7 cellular contexts compared by ENCODE assay signal in the genomic region with DNA sequence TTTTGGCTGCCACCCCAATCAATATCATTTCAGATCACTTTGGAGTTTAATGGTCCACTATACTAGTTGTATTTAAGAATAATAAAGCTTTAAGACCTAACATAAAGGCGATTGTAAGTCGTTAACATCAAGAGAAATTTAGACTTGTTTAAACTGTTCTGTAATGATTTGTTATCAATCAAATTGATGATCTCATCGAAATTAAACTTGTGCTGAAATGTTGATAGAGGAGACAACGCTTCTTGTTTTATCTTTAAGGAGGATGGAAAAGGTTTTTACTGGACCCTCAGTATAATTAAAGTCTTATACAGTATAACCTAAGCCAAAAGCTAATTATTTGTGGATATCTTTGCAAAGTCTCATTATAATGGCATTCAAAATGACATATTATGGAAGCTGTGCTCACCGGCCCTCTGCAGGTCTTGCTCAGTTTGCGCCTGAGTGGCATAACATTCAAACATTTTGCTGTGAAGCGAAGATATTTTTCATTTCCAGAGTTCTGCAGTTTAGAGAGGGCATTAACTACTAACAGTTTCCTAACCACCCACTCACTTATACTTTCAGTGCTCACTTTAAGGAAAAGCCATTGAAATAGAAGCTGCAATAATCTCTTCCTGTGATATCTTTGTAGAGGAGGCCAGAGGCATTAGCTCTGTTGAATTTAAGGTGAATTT. TPM values are rescaled to one million over a fixed set of nuclear protein-coding genes. Genes with fewer than 3 reads are reported as not detected.
DNase-seq lines count a peak whose midpoint lies in the region; ATAC-seq lines count a peak whose summit lies in the region.

No MANE protein-coding gene starts in this region.

- CTCF ChIA-PET in activated CD8-positive, alpha-beta T cell treated with anti-CD3 and anti-CD28 coated beads, Interleukin-2, amount 10 ng/mL, durations not matched to agents 7 days and 5 days (lab: Charles Lee), result interaction anchor here (0.9 to 14.9 kb wide), 27 partner anchors 10 to 212 kb away, joined by 3 to 276 read pairs (median 5); no protein-coding TSS in a partner anchor

- POLR2A ChIA-PET in activated CD8-positive, alpha-beta T cell treated with anti-CD3 and anti-CD28 coated beads, Interleukin-2, amount 10 ng/mL, durations not matched to agents 7 days and 5 days (lab: Charles Lee), result interaction anchor here (0.5 to 9.1 kb wide), 19 partner anchors 10 to 213 kb away, joined by 3 to 144 read pairs (median 4); no protein-coding TSS in a partner anchor

- no peaks in the 10 kb centered on the region for H3K9me3 ChIP-seq in iPS-20b (ENCODE audit: insufficient read depth, low read depth, low read length)
- H3K9me3 ChIP-seq in stomach smooth muscle (ENCODE audit: control insufficient read depth in 2 of 2, low read length in 2 of 2), result no peaks in the 10 kb centered on the region

- H3K27me3 ChIP-seq in iPS-20b (ENCODE audit: insufficient read depth, low read length) (peaks cover 43% of the 10 kb centered on the region), stomach smooth muscle (ENCODE audit: control insufficient read depth in 1 of 2, insufficient read depth in 2 of 2, low read length in 2 of 2) (no peaks in the 10 kb centered on the region)

- H3K27ac ChIP-seq in iPS-20b (ENCODE audit: low read length), result no peak overlapping the region
- peak overlapping the region; percentile 88 for H3K27ac ChIP-seq in stomach smooth muscle (ENCODE audit: low read length)

- H3K27ac Mint-ChIP-seq in IgD-negative memory B cell, result peak overlapping the region; percentile 92 to 99 (median 95)
- peak overlapping the region; percentile 88 for H3K27ac Mint-ChIP-seq in activated CD8-positive, alpha-beta T cell treated with anti-CD3 and anti-CD28 coated beads, Interleukin-2, amount 10 ng/mL, durations not matched to agents 7 days and 5 days

- peak overlapping the region; percentile 89 to 99 (median 96) for H3K4me3 Mint-ChIP-seq in IgD-negative memory B cell
- peak overlapping the region; percentile 82 for H3K4me3 Mint-ChIP-seq in activated CD8-positive, alpha-beta T cell treated with anti-CD3 and anti-CD28 coated beads, Interleukin-2, amount 10 ng/mL, durations not matched to agents 7 days and 5 days

- H3K36me3 Mint-ChIP-seq in IgD-negative memory B cell, result no peaks in the 10 kb centered on the region
- peaks cover 6% of the 10 kb centered on the region for H3K36me3 Mint-ChIP-seq in activated CD8-positive, alpha-beta T cell treated with anti-CD3 and anti-CD28 coated beads, Interleukin-2, amount 10 ng/mL, durations not matched to agents 7 days and 5 days (ENCODE audit: low read depth)

- peaks cover 56 to 73% (median 72%) of the 10 kb centered on the region in 3 donors for H3K4me1 Mint-ChIP-seq in IgD-negative memory B cell
- H3K4me1 Mint-ChIP-seq in activated CD8-positive, alpha-beta T cell treated with anti-CD3 and anti-CD28 coated beads, Interleukin-2, amount 10 ng/mL, durations not matched to agents 7 days and 5 days (ENCODE audit: low read depth), result peaks cover 60% of the 10 kb centered on the region

- H3K4me1 ChIP-seq in iPS-20b (ENCODE audit: insufficient read depth, low read length) (peaks cover 17% of the 10 kb centered on the region), stomach smooth muscle (ENCODE audit: control insufficient read depth, insufficient read depth, low read length) (peaks cover 18% of the 10 kb centered on the region)

- no peak overlapping the region for H3K9ac ChIP-seq in iPS-20b (ENCODE audit: low read depth, low read length)
- peak overlapping the region in 1 of 2 donors; percentile 88 for H3K9ac ChIP-seq in stomach smooth muscle (ENCODE audit: low read length in 2 of 2)

- DNase-seq in EL, result peak; percentile 45
- peak; percentile 50 for DNase-seq in activated CD8-positive, alpha-beta T cell treated with anti-CD3 and anti-CD28 coated beads, Interleukin-2, amount 10 ng/mL, durations not matched to agents 7 days and 5 days
- no peak for DNase-seq in activated CD4-positive, CD25-positive, alpha-beta regulatory T cell (lab: John Stamatoyannopoulos, UW)
- DNase-seq in C1 segment of cervical spinal cord (lab: John Stamatoyannopoulos, UW), result no peak

- peak overlapping the region; percentile 80 for H3K4me3 ChIP-seq in iPS-20b (ENCODE audit: low read length)
- peak overlapping the region; percentile 78 to 82 for H3K4me3 ChIP-seq in stomach smooth muscle (ENCODE audit: low read length in 2 of 2)

- no peak for ATAC-seq in activated CD8-positive, alpha-beta T cell treated with anti-CD3 and anti-CD28 coated beads, Interleukin-2, amount 10 ng/mL, durations not matched to agents 7 days and 5 days

- H3K36me3 ChIP-seq in iPS-20b (ENCODE audit: insufficient read depth, low read depth, low read length) (no peaks in the 10 kb centered on the region), stomach smooth muscle (ENCODE audit: control insufficient read depth in 2 of 2, insufficient read depth in 2 of 2, low read length in 2 of 2) (no peaks in the 10 kb centered on the region)

- H3K27me3 Mint-ChIP-seq in IgD-negative memory B cell, result no peaks in the 10 kb centered on the region
- no peaks in the 10 kb centered on the region for H3K27me3 Mint-ChIP-seq in activated CD8-positive, alpha-beta T cell treated with anti-CD3 and anti-CD28 coated beads, Interleukin-2, amount 10 ng/mL, durations not matched to agents 7 days and 5 days (ENCODE audit: low read depth)

- no peaks in the 10 kb centered on the region for H3K9me3 Mint-ChIP-seq in IgD-negative memory B cell
- no peaks in the 10 kb centered on the region for H3K9me3 Mint-ChIP-seq in activated CD8-positive, alpha-beta T cell treated with anti-CD3 and anti-CD28 coated beads, Interleukin-2, amount 10 ng/mL, durations not matched to agents 7 days and 5 days (ENCODE audit: insufficient read depth)

RNA-seq across cellular contexts. Expression of gene SERTAD2, which starts 1.4 kb away (rescaled TPM):
- 14.6 TPM for polyA plus RNA-seq in IgD-negative memory B cell
- 10 to 100 TPM; 21.4 to 21.8 TPM for total RNA-seq in activated CD8-positive, alpha-beta T cell treated with anti-CD3 and anti-CD28 coated beads, Interleukin-2, amount 10 ng/mL, durations not matched to agents 7 days and 5 days

Comparison
In these comparisons a context has a peak if more than half of its experiments do, and no peak if none do; other contexts are left out.
1. DNase-seq: peak in EL (single experiment) and activated CD8-positive, alpha-beta T cell treated with anti-CD3 and anti-CD28 coated beads, Interleukin-2, amount 10 ng/mL, durations not matched to agents 7 days and 5 days (single experiment); none in activated CD4-positive, CD25-positive, alpha-beta regulatory T cell (0 of 4) and C1 segment of cervical spinal cord (0 of 14).